In genomic region chr19:39752390-39752789, GRCh38 we compare ENCODE assay signal across 22 cellular contexts. TPM values are rescaled to one million over a fixed set of nuclear protein-coding genes. Genes with fewer than 3 reads are reported as not detected.
DNase-seq lines count a peak whose midpoint lies in the region; ATAC-seq, FAIRE-seq and TF ChIP-seq lines count a peak whose summit lies in the region.
"Had no signal": no experiment of that assay in that cellular context is flagged by ENCODE, and none has a peak within 500 bp of the region (broad histone marks: within the 10 kb centered on the region; RNA-seq: fewer than 3 reads in every experiment).

No MANE protein-coding gene starts in this region.

- no peaks in the 10 kb centered on the region for H3K9me3 ChIP-seq in endodermal cell (ENCODE audit: control insufficient read depth, low read length)

- H3K9ac ChIP-seq in endodermal cell (ENCODE audit: extremely low read depth, low read length, poor library complexity, severe bottlenecking): no peak overlapping the region

- ATAC-seq in activated CD8-positive, alpha-beta memory T cell treated with anti-CD3 and anti-CD28 coated beads, Interleukin-2, amount 10 ng/mL, durations not matched to agents 7 days and 5 days: peak; percentile 63
- peak; percentile 95 for ATAC-seq in stimulated activated effector memory CD8-positive, alpha-beta T cell treated with anti-CD3 and anti-CD28 coated beads, Interleukin-12 subunit alpha, Interleukin-12 subunit beta, amount 100 ng/mL, for 72 hours
- ATAC-seq in HG02938 (IDR thresholded peaks at IDR 0.05; ENCODE audit: unreplicated experiment): no peak
- ATAC-seq: GM23338, PC-3 had no signal

- TF ChIP-seq CTCF in endodermal cell (conservative IDR thresholded peaks at IDR 0.05): no peak

- H3K4me1 ChIP-seq in endodermal cell (ENCODE audit: control insufficient read depth, insufficient read depth, low read length): no peaks in the 10 kb centered on the region

- H3K4me3 Mint-ChIP-seq in activated CD8-positive, alpha-beta memory T cell treated with anti-CD3 and anti-CD28 coated beads, Interleukin-2, amount 10 ng/mL, durations not matched to agents 7 days and 5 days: no peak overlapping the region
- no peak overlapping the region for H3K4me3 Mint-ChIP-seq in T-helper 2 cell treated with Interferon-gamma antibody and Interleukin-4, amounts not matched to agents 5 μg/mL and 100 μg/mL, for 36 hours
- H3K4me3 Mint-ChIP-seq in stimulated activated effector memory CD8-positive, alpha-beta T cell treated with anti-CD3 and anti-CD28 coated beads, Interleukin-12 subunit alpha, Interleukin-12 subunit beta, amount 100 ng/mL, for 72 hours: no peak overlapping the region
- no peak overlapping the region for H3K4me3 Mint-ChIP-seq in endodermal cell
- H3K4me3 Mint-ChIP-seq: GM23338 had no signal

- H3K27me3 Mint-ChIP-seq in activated CD8-positive, alpha-beta memory T cell treated with anti-CD3 and anti-CD28 coated beads, Interleukin-2, amount 10 ng/mL, durations not matched to agents 7 days and 5 days: peaks cover 31% of the 10 kb centered on the region
- peaks cover 16% of the 10 kb centered on the region for H3K27me3 Mint-ChIP-seq in T-helper 2 cell treated with Interferon-gamma antibody and Interleukin-4, amounts not matched to agents 5 μg/mL and 100 μg/mL, for 36 hours (ENCODE audit: low read depth)
- H3K27me3 Mint-ChIP-seq in endodermal cell (ENCODE audit: insufficient read depth): peaks cover 2% of the 10 kb centered on the region

- peak; percentile 5 for FAIRE-seq in GM12891 (lab: Jason Lieb, UNC)
- FAIRE-seq: G401.6, GM19239, HTR-8/SVneo had no signal

- H3K27ac Mint-ChIP-seq in activated CD8-positive, alpha-beta memory T cell treated with anti-CD3 and anti-CD28 coated beads, Interleukin-2, amount 10 ng/mL, durations not matched to agents 7 days and 5 days: no peak overlapping the region
- H3K27ac Mint-ChIP-seq in T-helper 2 cell treated with Interferon-gamma antibody and Interleukin-4, amounts not matched to agents 5 μg/mL and 100 μg/mL, for 36 hours: no peak overlapping the region
- H3K27ac Mint-ChIP-seq in stimulated activated effector memory CD8-positive, alpha-beta T cell treated with anti-CD3 and anti-CD28 coated beads, Interleukin-12 subunit alpha, Interleukin-12 subunit beta, amount 100 ng/mL, for 72 hours: no peak overlapping the region
- H3K27ac Mint-ChIP-seq in endodermal cell: no peak overlapping the region
- H3K27ac Mint-ChIP-seq: GM23338 had no signal

- CTCF ChIA-PET in activated CD8-positive, alpha-beta memory T cell treated with anti-CD3 and anti-CD28 coated beads, Interleukin-2, amount 10 ng/mL, durations not matched to agents 7 days and 5 days (lab: Charles Lee): interaction anchor here (1.9 kb wide), 1 partner anchor 40 kb away, joined by 5 read pairs; no protein-coding TSS in a partner anchor

- no peaks in the 10 kb centered on the region for H3K9me3 Mint-ChIP-seq in activated CD8-positive, alpha-beta memory T cell treated with anti-CD3 and anti-CD28 coated beads, Interleukin-2, amount 10 ng/mL, durations not matched to agents 7 days and 5 days (ENCODE audit: low read depth)
- H3K9me3 Mint-ChIP-seq in T-helper 2 cell treated with Interferon-gamma antibody and Interleukin-4, amounts not matched to agents 5 μg/mL and 100 μg/mL, for 36 hours: no peaks in the 10 kb centered on the region
- no peaks in the 10 kb centered on the region for H3K9me3 Mint-ChIP-seq in stimulated activated effector memory CD8-positive, alpha-beta T cell treated with anti-CD3 and anti-CD28 coated beads, Interleukin-12 subunit alpha, Interleukin-12 subunit beta, amount 100 ng/mL, for 72 hours
- no peaks in the 10 kb centered on the region for H3K9me3 Mint-ChIP-seq in endodermal cell
- H3K9me3 Mint-ChIP-seq: GM23338 had no signal

- H3K36me3 Mint-ChIP-seq in activated CD8-positive, alpha-beta memory T cell treated with anti-CD3 and anti-CD28 coated beads, Interleukin-2, amount 10 ng/mL, durations not matched to agents 7 days and 5 days: no peaks in the 10 kb centered on the region
- H3K36me3 Mint-ChIP-seq in T-helper 2 cell treated with Interferon-gamma antibody and Interleukin-4, amounts not matched to agents 5 μg/mL and 100 μg/mL, for 36 hours (ENCODE audit: low read depth): no peaks in the 10 kb centered on the region
- no peaks in the 10 kb centered on the region for H3K36me3 Mint-ChIP-seq in stimulated activated effector memory CD8-positive, alpha-beta T cell treated with anti-CD3 and anti-CD28 coated beads, Interleukin-12 subunit alpha, Interleukin-12 subunit beta, amount 100 ng/mL, for 72 hours
- no peaks in the 10 kb centered on the region for H3K36me3 Mint-ChIP-seq in endodermal cell (ENCODE audit: low read depth)

- no peak for TF ChIP-seq POLR2A in GM12891 (IDR thresholded peaks at IDR 0.05; ENCODE audit: low read depth, low read length)

- peaks cover 54% of the 10 kb centered on the region for H3K27me3 ChIP-seq in endodermal cell (ENCODE audit: control insufficient read depth, insufficient read depth, low read length, poor library complexity, severe bottlenecking)

- H3K27ac ChIP-seq in endodermal cell (ENCODE audit: low read depth, low read length): no peak overlapping the region
- H3K27ac ChIP-seq: RWPE1 had no signal

- H3K36me3 ChIP-seq in endodermal cell (ENCODE audit: control insufficient read depth, insufficient read depth, low read length): no peaks in the 10 kb centered on the region

- H3K4me1 Mint-ChIP-seq in activated CD8-positive, alpha-beta memory T cell treated with anti-CD3 and anti-CD28 coated beads, Interleukin-2, amount 10 ng/mL, durations not matched to agents 7 days and 5 days: peaks cover 7% of the 10 kb centered on the region
- no peaks in the 10 kb centered on the region for H3K4me1 Mint-ChIP-seq in T-helper 2 cell treated with Interferon-gamma antibody and Interleukin-4, amounts not matched to agents 5 μg/mL and 100 μg/mL, for 36 hours (ENCODE audit: low read depth)
- H3K4me1 Mint-ChIP-seq in stimulated activated effector memory CD8-positive, alpha-beta T cell treated with anti-CD3 and anti-CD28 coated beads, Interleukin-12 subunit alpha, Interleukin-12 subunit beta, amount 100 ng/mL, for 72 hours: no peaks in the 10 kb centered on the region
- no peaks in the 10 kb centered on the region for H3K4me1 Mint-ChIP-seq in endodermal cell
- H3K4me1 Mint-ChIP-seq: GM23338 had no signal

- H3K4me3 ChIP-seq in endodermal cell (ENCODE audit: low read length): no peak overlapping the region
- H3K4me3 ChIP-seq: GM23338 had no signal

- DNase-seq in activated CD8-positive, alpha-beta memory T cell treated with anti-CD3 and anti-CD28 coated beads, Interleukin-2, amount 10 ng/mL, durations not matched to agents 7 days and 5 days: peak; percentile 56
- no peak for DNase-seq in activated CD8-positive, alpha-beta memory T cell treated with anti-CD3 and anti-CD28 coated beads for 24 hours
- DNase-seq in GM12891 (ENCODE audit: insufficient read length, low spot score) (no peak), endodermal cell (no peak)
- peak; percentile 15 for DNase-seq in T-helper 2 cell treated with Interferon-gamma antibody and Interleukin-4, amounts not matched to agents 5 μg/mL and 100 μg/mL, for 36 hours (ENCODE audit: low spot score)
- no peak for DNase-seq in stimulated activated effector memory CD8-positive, alpha-beta T cell treated with anti-CD3 and anti-CD28 coated beads, Interleukin-12 subunit alpha, Interleukin-12 subunit beta, amount 100 ng/mL, for 72 hours (ENCODE audit: low spot score in 2 of 2)
- DNase-seq: HCEC 1CT, IMR-90, NCI-H1417, NCI-H187, NCI-H2171, NCI-H526, PC-3, SIG-M5 had no signal

TF ChIP-seq in GM12891, 5 proteins besides CTCF, POLR2A, EP300 and RAD21:
- TF ChIP-seq SPI1 (IDR thresholded peaks at IDR 0.05; ENCODE audit: low read depth, low read length) (no peak), TAF1 (IDR thresholded peaks at IDR 0.05; ENCODE audit: low read depth, low read length) (no peak), POLR2AphosphoS5 (IDR thresholded peaks at IDR 0.05; ENCODE audit: low read depth, low read length) (no peak), PAX5 (IDR thresholded peaks at IDR 0.05; ENCODE audit: insufficient read depth, low read length, severe bottlenecking) (no peak), POU2F2 (IDR thresholded peaks at IDR 0.05; ENCODE audit: low read depth, low read length) (no peak)

RNA-seq across cellular contexts. Expression of gene CLC, which starts 14.6 kb away (rescaled TPM):
- not detected for total RNA-seq in activated CD8-positive, alpha-beta memory T cell treated with anti-CD3 and anti-CD28 coated beads, Interleukin-2, amount 10 ng/mL, durations not matched to agents 7 days and 5 days
- polyA plus RNA-seq in GM12891 (2012; ENCODE audit: low read depth, missing spikeins): 1.7 TPM
- not detected for total RNA-seq in endodermal cell
- polyA plus RNA-seq in endodermal cell (2013, experiment 1 of 2): not detected
- not detected for polyA plus RNA-seq in endodermal cell (2013, experiment 2 of 2)
- total RNA-seq: GM23338, IMR-90, M059J, PC-3 had no signal
- polyA plus RNA-seq: AG04450, GM23338, IMR-90 had no signal

RNA-seq across cellular contexts. Expression of gene LEUTX, which starts 26.3 kb away (rescaled TPM):
- total RNA-seq in activated CD8-positive, alpha-beta memory T cell treated with anti-CD3 and anti-CD28 coated beads, Interleukin-2, amount 10 ng/mL, durations not matched to agents 7 days and 5 days: not detected
- polyA plus RNA-seq in GM12891 (2012; ENCODE audit: low read depth, missing spikeins): not detected
- total RNA-seq in endodermal cell: not detected
- not detected for polyA plus RNA-seq in endodermal cell (2013, experiment 1 of 2)
- not detected for polyA plus RNA-seq in endodermal cell (2013, experiment 2 of 2)
- total RNA-seq: GM23338, IMR-90, M059J, PC-3 had no signal
- polyA plus RNA-seq: AG04450, GM23338, IMR-90 had no signal

RNA-seq across cellular contexts. Expression of gene LGALS14, which starts 48.1 kb away (rescaled TPM):
- total RNA-seq in activated CD8-positive, alpha-beta memory T cell treated with anti-CD3 and anti-CD28 coated beads, Interleukin-2, amount 10 ng/mL, durations not matched to agents 7 days and 5 days: under 1 TPM in 1 of 2 experiments, not detected in 1; 0.37 TPM
- 7.7 TPM for polyA plus RNA-seq in GM12891 (2012; ENCODE audit: low read depth, missing spikeins)
- total RNA-seq in endodermal cell: not detected
- polyA plus RNA-seq in endodermal cell (2013, experiment 1 of 2): not detected
- polyA plus RNA-seq in endodermal cell (2013, experiment 2 of 2): not detected
- total RNA-seq: GM23338, IMR-90, M059J, PC-3 had no signal
- polyA plus RNA-seq: AG04450, GM23338, IMR-90 had no signal

Comparison
In these comparisons a context has a peak if more than half of its experiments do, and no peak if none do; other contexts are left out.
1. DNase-seq: peak in activated CD8-positive, alpha-beta memory T cell treated with anti-CD3 and anti-CD28 coated beads, Interleukin-2, amount 10 ng/mL, durations not matched to agents 7 days and 5 days (single experiment) and T-helper 2 cell treated with Interferon-gamma antibody and Interleukin-4, amounts not matched to agents 5 μg/mL and 100 μg/mL, for 36 hours (single experiment); none in activated CD8-positive, alpha-beta memory T cell treated with anti-CD3 and anti-CD28 coated beads for 24 hours (single experiment), GM12891 (single experiment), stimulated activated effector memory CD8-positive, alpha-beta T cell treated with anti-CD3 and anti-CD28 coated beads, Interleukin-12 subunit alpha, Interleukin-12 subunit beta, amount 100 ng/mL, for 72 hours (0 of 2) and endodermal cell (single experiment).